11 cellular contexts compared by ENCODE assay signal in genomic region chr5:65928860-65929259, GRCh38. TPM values are rescaled to one million over a fixed set of nuclear protein-coding genes. Genes with fewer than 3 reads are reported as not detected.
DNase-seq lines count a peak whose midpoint lies in the region; TF ChIP-seq lines count a peak whose summit lies in the region.
"Had no signal": no experiment of that assay in that cellular context is flagged by ENCODE, and none has a peak within 500 bp of the region (broad histone marks: within the 10 kb centered on the region; RNA-seq: fewer than 3 reads in every experiment).

No MANE protein-coding gene starts in this region.

- H3K4me3 Mint-ChIP-seq in brain, result peak overlapping the region; percentile 88 to 98 (median 93)

- H3K4me2 ChIP-seq in mesenchymal stem cell (ENCODE audit: low read length, poor library complexity, severe bottlenecking), result no peak overlapping the region

- no peak overlapping the region for H2BK5ac ChIP-seq in mesenchymal stem cell (ENCODE audit: low read depth, low read length, poor library complexity, severe bottlenecking)

- intact Hi-C loops in cardiac septum (cut with DNase I), result no loop called here

- H3K4me3 ChIP-seq in right atrium auricular region (peak overlapping the region; percentile 85 to 99), mesenchymal stem cell (ENCODE audit: insufficient read depth in 1 of 2, low read depth in 1 of 2, low read length in 2 of 2) (peak overlapping the region in 1 of 2 experiments; percentile 94)

- in situ Hi-C loops in GM13976 (cut with MboI; ENCODE audit: low sequenced_read_pairs, unreplicated experiment), result no loop called here

- no peak overlapping the region for H2BK15ac ChIP-seq in mesenchymal stem cell (ENCODE audit: low read depth, poor library complexity, severe bottlenecking)

- H2BK120ac ChIP-seq in mesenchymal stem cell (ENCODE audit: low read depth, low read length), result no peak overlapping the region

- no peak overlapping the region for H2BK12ac ChIP-seq in mesenchymal stem cell (ENCODE audit: low read length in 2 of 2)

- no peaks in the 10 kb centered on the region for H3K79me1 ChIP-seq in mesenchymal stem cell (replicated peaks; ENCODE audit: low read length, poor library complexity, severe bottlenecking)

- H3K18ac ChIP-seq in mesenchymal stem cell (ENCODE audit: low read depth in 1 of 2, low read length in 2 of 2), result no peak overlapping the region

- no peak overlapping the region for H3K23ac ChIP-seq in mesenchymal stem cell (ENCODE audit: low read length in 2 of 2)

- H3K27me3 Mint-ChIP-seq in brain, result peaks cover 28% of the 10 kb centered on the region

- no peak overlapping the region for H4K91ac ChIP-seq in mesenchymal stem cell (ENCODE audit: low read length)

- peaks cover 57% of the 10 kb centered on the region for H3K4me1 Mint-ChIP-seq in brain

- TF ChIP-seq CTCF in right atrium auricular region (IDR thresholded peaks at IDR 0.05) (no peak), brain (conservative IDR thresholded peaks at IDR 0.05) (no peak), GM13976 (IDR thresholded peaks at IDR 0.05; ENCODE audit: borderline replicate concordance, control extremely low read depth, extremely low read depth, insufficient read depth, missing control alignments) (no peak)

- H2AK5ac ChIP-seq in mesenchymal stem cell (ENCODE audit: low read length, severe bottlenecking), result no peak overlapping the region

- peak overlapping the region in 2 of 5 experiments; percentile 55 to 91 for H3K27ac Mint-ChIP-seq in brain

- H3K14ac ChIP-seq in mesenchymal stem cell (ENCODE audit: low read length in 2 of 2), result no peak overlapping the region

- no peak overlapping the region for H3K4ac ChIP-seq in mesenchymal stem cell (ENCODE audit: low read depth in 1 of 2, low read length in 2 of 2)

- H3K4me1 ChIP-seq in right atrium auricular region, result peaks cover 0 to 29% of the 10 kb centered on the region in 2 donors
- H3K4me1 ChIP-seq in mesenchymal stem cell (ENCODE audit: control insufficient read depth, insufficient read depth, low read depth, low read length), result peaks cover 7% of the 10 kb centered on the region

- H3K36me3 Mint-ChIP-seq in brain, result peaks cover 40% of the 10 kb centered on the region

- H3K36me3 ChIP-seq in right atrium auricular region, result no peaks in the 10 kb centered on the region
- H3K36me3 ChIP-seq in mesenchymal stem cell (ENCODE audit: control insufficient read depth in 1 of 2, insufficient read depth in 2 of 2, low read depth in 1 of 2, low read length in 2 of 2), result peaks cover 3 to 5% of the 10 kb centered on the region in 2 experiments

- no peak overlapping the region for H4K8ac ChIP-seq in mesenchymal stem cell (ENCODE audit: low read length)

- no peaks in the 10 kb centered on the region for H3K9me3 ChIP-seq in right atrium auricular region
- no peaks in the 10 kb centered on the region for H3K9me3 ChIP-seq in mesenchymal stem cell (ENCODE audit: control insufficient read depth, low read length)

- H3K27me3 ChIP-seq in right atrium auricular region (no peaks in the 10 kb centered on the region), mesenchymal stem cell (ENCODE audit: control insufficient read depth in 1 of 2, insufficient read depth in 1 of 2, low read length in 2 of 2) (no peaks in the 10 kb centered on the region)

- peaks cover 0 to 7% (median 6%) of the 10 kb centered on the region in 5 experiments for H3K9me3 Mint-ChIP-seq in brain

- peak overlapping the region in 1 of 2 donors; percentile 100 for H3K27ac ChIP-seq in right atrium auricular region
- H3K27ac ChIP-seq in mesenchymal stem cell (ENCODE audit: low read length, poor library complexity, severe bottlenecking), result no peak overlapping the region

- no peak overlapping the region for H2AFZ ChIP-seq in mesenchymal stem cell (ENCODE audit: low read depth, low read length)

- WGBS in mesenchymal stem cell, result 86% methylated on average over 1 of the region's 3 CpGs

- H3K9ac ChIP-seq in mesenchymal stem cell (ENCODE audit: low read length), result peak overlapping the region; percentile 100

- DNase-seq in right atrium auricular region (ENCODE audit: low spot score), result no peak
- no peak for DNase-seq in cardiac septum (ENCODE audit: low spot score)
- DNase-seq in mesenchymal stem cell, result no peak
- DNase-seq in NCI-H2029 (lab: John Stamatoyannopoulos, UW), result no peak
- DNase-seq in A172 (ENCODE audit: low spot score), result no peak
- no peak for DNase-seq in DMS 273 (lab: John Stamatoyannopoulos, UW; ENCODE audit: unreplicated experiment)
- DNase-seq in GM13976 (ENCODE audit: low spot score), result no peak
- DNase-seq: activated CD4-positive, CD25-positive, alpha-beta regulatory T cell treated with anti-CD3 and anti-CD28 coated beads, Interleukin-2, amount 50 U/mL, for 72 hours; GOT3; NCI-H1436 had no signal

RNA-seq across cellular contexts. Expression of gene ERBIN, which starts 2.5 kb away (rescaled TPM):
- total RNA-seq in right atrium auricular region (10 to 100 TPM; 33.0 to 38.2 TPM), cardiac septum (55.8 TPM)
- polyA plus RNA-seq in brain (ENCODE audit: insufficient read depth, low read depth, low replicate concordance), result 9.2 TPM
- 49.1 TPM for polyA plus RNA-seq in mesenchymal stem cell (2013, experiment 1 of 2)
- 47.5 TPM for polyA plus RNA-seq in mesenchymal stem cell (2013, experiment 2 of 2)
- 114 and 125 TPM in 2 replicates for total RNA-seq in A172 (2014; rRNA removed; shearing (Covaris generic))
